8 cellular contexts compared by ENCODE assay signal in genomic region chr11:93784152-93784934, GRCh38.
DNase-seq lines count a peak whose midpoint lies in the region; ATAC-seq lines count a peak whose summit lies in the region.

MED17 (plus strand) TSS chr11:93784282; CDS start chr11:93784514, 232 bp downstream.

- ATAC-seq in GM19035 (IDR thresholded peaks at IDR 0.05; ENCODE audit: unreplicated experiment) (peak; percentile 96), HG03354 (IDR thresholded peaks at IDR 0.05; ENCODE audit: poor library complexity, severe bottlenecking, unreplicated experiment) (peak; percentile 97)
- ATAC-seq in activated CD4-positive, CD25-positive, alpha-beta regulatory T cell treated with anti-CD3 and anti-CD28 coated beads, Interleukin-2, amount 50 U/mL, for 24 hours: peak; percentile 97

- peak; percentile 86 to 88 for DNase-seq in AML-193 (lab: John Stamatoyannopoulos, UW)
- peak; percentile 88 to 95 for DNase-seq in NCI-H446 (lab: John Stamatoyannopoulos, UW)
- DNase-seq in cerebellar cortex (ENCODE audit: low spot score): peak; percentile 97
- peak; percentile 97 for DNase-seq in islet precursor cell
- DNase-seq in stimulated activated CD4-positive, alpha-beta T cell treated with anti-CD3 and anti-CD28 coated beads, Interleukin-12 subunit alpha, Interleukin-12 subunit beta, amount 100 ng/mL, for 48 hours (ENCODE audit: low read depth in 2 of 3, low spot score in 1 of 3): peak; percentile 79 to 87 (median 86)

Comparison
In these comparisons a context has a peak if more than half of its experiments do, and no peak if none do; other contexts are left out.
1. Peak in every context shown above with its lines: DNase-seq and ATAC-seq.